10 cellular contexts compared by ENCODE assay signal in the genomic region with DNA sequence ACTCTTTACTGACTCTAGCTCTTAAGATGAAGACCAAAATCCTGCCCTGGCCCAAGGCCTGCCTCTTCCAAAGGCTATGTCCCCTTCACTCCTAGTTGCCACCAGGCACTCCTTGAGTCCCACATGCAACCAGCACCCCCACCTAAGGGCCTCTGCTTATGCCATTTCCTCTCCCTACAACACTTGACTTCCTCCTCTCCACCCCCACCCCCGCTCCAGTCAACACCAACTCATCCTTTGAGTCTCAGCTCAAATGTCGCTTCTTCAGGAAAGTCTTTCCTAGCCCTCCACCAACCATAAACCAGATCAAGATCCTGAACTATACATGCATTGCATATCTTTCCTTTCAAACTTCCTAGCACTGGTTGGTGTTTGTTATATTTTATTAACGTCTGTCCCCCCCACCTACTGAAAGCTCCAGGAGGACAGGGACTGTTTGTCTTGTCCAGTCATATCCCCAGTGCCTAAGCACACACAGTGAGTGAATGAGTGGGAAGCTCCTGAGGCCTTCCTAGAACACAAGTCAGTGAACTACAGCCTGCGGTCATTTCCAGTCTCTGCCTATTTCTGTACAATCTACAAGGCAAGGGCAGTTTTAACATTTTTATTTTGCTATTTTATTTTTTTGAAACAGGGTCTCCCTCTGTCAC. TPM values are rescaled to one million over a fixed set of nuclear protein-coding genes. Genes with fewer than 3 reads are reported as not detected.
DNase-seq lines count a peak whose midpoint lies in the region; ATAC-seq and TF ChIP-seq lines count a peak whose summit lies in the region.
"Had no signal": no experiment of that assay in that cellular context is flagged by ENCODE, and none has a peak within 500 bp of the region (broad histone marks: within the 10 kb centered on the region; RNA-seq: fewer than 3 reads in every experiment).

No MANE protein-coding gene starts in this region.

- TF ChIP-seq CTCF in endothelial cell (IDR thresholded peaks at IDR 0.05; ENCODE audit: unreplicated experiment) (no peak), GM20000 (IDR thresholded peaks at IDR 0.05; ENCODE audit: extremely low read depth, missing control alignments) (no peak)

- peak; percentile 39 for ATAC-seq in stimulated activated naive CD8-positive, alpha-beta T cell treated with anti-CD3 and anti-CD28 coated beads, Interleukin-15, amount 100 ng/mL, for 72 hours
- ATAC-seq in GM19455 (IDR thresholded peaks at IDR 0.05; ENCODE audit: unreplicated experiment) (no peak), HG03342 (IDR thresholded peaks at IDR 0.05; ENCODE audit: unreplicated experiment) (no peak)

- H3K4me1 Mint-ChIP-seq in T-helper 2 cell treated with Interferon-gamma antibody and Interleukin-4, amounts not matched to agents 5 μg/mL and 100 μg/mL, for 36 hours (ENCODE audit: low read depth) = peaks cover 31% of the 10 kb centered on the region
- peaks cover 35% of the 10 kb centered on the region for H3K4me1 Mint-ChIP-seq in endothelial cell (ENCODE audit: unreplicated experiment)
- H3K4me1 Mint-ChIP-seq in stimulated activated naive CD8-positive, alpha-beta T cell treated with anti-CD3 and anti-CD28 coated beads, Interleukin-15, amount 100 ng/mL, for 72 hours = peaks cover 40% of the 10 kb centered on the region

- H3K27me3 Mint-ChIP-seq in T-helper 2 cell treated with Interferon-gamma antibody and Interleukin-4, amounts not matched to agents 5 μg/mL and 100 μg/mL, for 36 hours (ENCODE audit: low read depth) = no peaks in the 10 kb centered on the region
- peaks cover 2% of the 10 kb centered on the region for H3K27me3 Mint-ChIP-seq in endothelial cell (ENCODE audit: unreplicated experiment)
- no peaks in the 10 kb centered on the region for H3K27me3 Mint-ChIP-seq in stimulated activated naive CD8-positive, alpha-beta T cell treated with anti-CD3 and anti-CD28 coated beads, Interleukin-15, amount 100 ng/mL, for 72 hours

- no peaks in the 10 kb centered on the region for H3K9me3 Mint-ChIP-seq in T-helper 2 cell treated with Interferon-gamma antibody and Interleukin-4, amounts not matched to agents 5 μg/mL and 100 μg/mL, for 36 hours
- no peaks in the 10 kb centered on the region for H3K9me3 Mint-ChIP-seq in endothelial cell (ENCODE audit: unreplicated experiment)
- no peaks in the 10 kb centered on the region for H3K9me3 Mint-ChIP-seq in stimulated activated naive CD8-positive, alpha-beta T cell treated with anti-CD3 and anti-CD28 coated beads, Interleukin-15, amount 100 ng/mL, for 72 hours
- H3K9me3 Mint-ChIP-seq: neural progenitor cell had no signal

- peak overlapping the region; percentile 93 for H3K27ac Mint-ChIP-seq in T-helper 2 cell treated with Interferon-gamma antibody and Interleukin-4, amounts not matched to agents 5 μg/mL and 100 μg/mL, for 36 hours
- peak overlapping the region; percentile 9 for H3K27ac Mint-ChIP-seq in endothelial cell (ENCODE audit: unreplicated experiment)
- H3K27ac Mint-ChIP-seq in stimulated activated naive CD8-positive, alpha-beta T cell treated with anti-CD3 and anti-CD28 coated beads, Interleukin-15, amount 100 ng/mL, for 72 hours = peak overlapping the region; percentile 90 to 94
- H3K27ac Mint-ChIP-seq: neural progenitor cell had no signal

- H3K36me3 Mint-ChIP-seq in T-helper 2 cell treated with Interferon-gamma antibody and Interleukin-4, amounts not matched to agents 5 μg/mL and 100 μg/mL, for 36 hours (ENCODE audit: low read depth) = peaks cover 29% of the 10 kb centered on the region
- H3K36me3 Mint-ChIP-seq in endothelial cell (ENCODE audit: low read depth, unreplicated experiment) = no peaks in the 10 kb centered on the region
- H3K36me3 Mint-ChIP-seq: neural progenitor cell had no signal

- H3K4me3 Mint-ChIP-seq in T-helper 2 cell treated with Interferon-gamma antibody and Interleukin-4, amounts not matched to agents 5 μg/mL and 100 μg/mL, for 36 hours = no peak overlapping the region
- no peak overlapping the region for H3K4me3 Mint-ChIP-seq in endothelial cell (ENCODE audit: unreplicated experiment)
- H3K4me3 Mint-ChIP-seq in stimulated activated naive CD8-positive, alpha-beta T cell treated with anti-CD3 and anti-CD28 coated beads, Interleukin-15, amount 100 ng/mL, for 72 hours = peak overlapping the region; percentile 81 to 85
- H3K4me3 Mint-ChIP-seq: neural progenitor cell had no signal

- DNase-seq in NK-92 treated with Interleukin-12 subunit alpha and Interleukin-12 subunit beta, amount 100 ng/mL, for 24 hours (lab: John Stamatoyannopoulos, UW) = peak; percentile 51
- DNase-seq in NK-92 (lab: John Stamatoyannopoulos, UW; ENCODE audit: unreplicated experiment) = no peak
- DNase-seq in T-helper 2 cell treated with Interferon-gamma antibody and Interleukin-4, amounts not matched to agents 5 μg/mL and 100 μg/mL, for 36 hours (ENCODE audit: low spot score) = no peak
- DNase-seq in endothelial cell (ENCODE audit: low spot score) = no peak
- DNase-seq in stimulated activated naive CD8-positive, alpha-beta T cell treated with anti-CD3 and anti-CD28 coated beads, Interleukin-15, amount 100 ng/mL, for 72 hours = no peak
- no peak for DNase-seq in GM20000 (ENCODE audit: low spot score)
- DNase-seq: H7 had no signal

RNA-seq across cellular contexts. Expression of a gene that starts 7.3 kb away (rescaled TPM):
- total RNA-seq in endothelial cell (ENCODE audit: unreplicated experiment) = 13.8 TPM

RNA-seq across cellular contexts. Expression of a gene that starts 22.2 kb away (rescaled TPM):
- not detected for total RNA-seq in endothelial cell (ENCODE audit: unreplicated experiment)
- total RNA-seq: H7 had no signal

Comparison
In these comparisons a context has a peak if more than half of its experiments do, and no peak if none do; other contexts are left out.
1. H3K27ac Mint-ChIP-seq: peak in every context shown above with its lines; median percentile 93 in T-helper 2 cell treated with Interferon-gamma antibody and Interleukin-4, amounts not matched to agents 5 μg/mL and 100 μg/mL, for 36 hours; 92 in stimulated activated naive CD8-positive, alpha-beta T cell treated with anti-CD3 and anti-CD28 coated beads, Interleukin-15, amount 100 ng/mL, for 72 hours; 9 in endothelial cell.
2. H3K4me3 Mint-ChIP-seq: peak in stimulated activated naive CD8-positive, alpha-beta T cell treated with anti-CD3 and anti-CD28 coated beads, Interleukin-15, amount 100 ng/mL, for 72 hours (2 of 2); none in T-helper 2 cell treated with Interferon-gamma antibody and Interleukin-4, amounts not matched to agents 5 μg/mL and 100 μg/mL, for 36 hours (single experiment) and endothelial cell (single experiment).